Comparison of ENCODE assay signal across 9 cellular contexts in genomic region chr1:58874757-58875755, GRCh38.
A peak's percentile ranks its signal among the peaks of the same experiment; 100 is the strongest.
DNase-seq lines count a peak whose midpoint lies in the region; ATAC-seq and TF ChIP-seq lines count a peak whose summit lies in the region.
"Had no signal": no experiment of that assay in that cellular context is flagged by ENCODE, and none has a peak within 500 bp of the region (broad histone marks: within the 10 kb centered on the region; RNA-seq: fewer than 3 reads in every experiment).

No MANE protein-coding gene starts in this region.

- peak overlapping the region; percentile 59 for H3K27ac ChIP-seq in neural progenitor cell

- peak overlapping the region; percentile 10 for H3K4me3 Mint-ChIP-seq in neural progenitor cell
- H3K4me3 Mint-ChIP-seq in stimulated activated naive B cell treated with anti-CD40 and anti-IgM and Interleukin-4, amounts not matched to agents 10 μg/mL and 1 μg/mL and 100 μg/mL, for 72 hours, result no peak overlapping the region

- H3K27me3 Mint-ChIP-seq in neural progenitor cell (ENCODE audit: insufficient read depth, low read depth), result peaks cover 2% of the 10 kb centered on the region
- no peaks in the 10 kb centered on the region for H3K27me3 Mint-ChIP-seq in stimulated activated naive B cell treated with anti-CD40 and anti-IgM and Interleukin-4, amounts not matched to agents 10 μg/mL and 1 μg/mL and 100 μg/mL, for 72 hours

- peak overlapping the region; percentile 90 for H3K27ac Mint-ChIP-seq in neural progenitor cell
- H3K27ac Mint-ChIP-seq in stimulated activated naive B cell treated with anti-CD40 and anti-IgM and Interleukin-4, amounts not matched to agents 10 μg/mL and 1 μg/mL and 100 μg/mL, for 72 hours, result no peak overlapping the region

- no peak overlapping the region for H3K9ac ChIP-seq in neural progenitor cell

- peaks cover 11% of the 10 kb centered on the region for H3F3A ChIP-seq in neural progenitor cell (ENCODE audit: low read depth)

- no peaks in the 10 kb centered on the region for H3K79me2 ChIP-seq in neural progenitor cell (ENCODE audit: low read depth)

- H3K4me3 ChIP-seq in neural progenitor cell, result no peak overlapping the region

- H3K4me1 Mint-ChIP-seq in neural progenitor cell, result peaks cover 28% of the 10 kb centered on the region
- H3K4me1 Mint-ChIP-seq in stimulated activated naive B cell treated with anti-CD40 and anti-IgM and Interleukin-4, amounts not matched to agents 10 μg/mL and 1 μg/mL and 100 μg/mL, for 72 hours, result peaks cover 10 to 18% of the 10 kb centered on the region in 2 donors

- ATAC-seq in esophagus mucosa (peak; percentile 46), GM21515 (IDR thresholded peaks at IDR 0.05; ENCODE audit: unreplicated experiment) (no peak), HG02840 (IDR thresholded peaks at IDR 0.05; ENCODE audit: low FRiP score, unreplicated experiment) (no peak)
- ATAC-seq in stimulated activated naive B cell treated with anti-CD40 and anti-IgM and Interleukin-4, amounts not matched to agents 10 μg/mL and 1 μg/mL and 100 μg/mL, for 72 hours (replicated peaks), result no peak

- no peak for TF ChIP-seq CTCF in neural progenitor cell (IDR thresholded peaks at IDR 0.05)

- H3K9me3 ChIP-seq in neural progenitor cell (ENCODE audit: low read depth), result no peaks in the 10 kb centered on the region

- H2AFZ ChIP-seq in neural progenitor cell (replicated peaks), result peak overlapping the region; percentile 53

- no peaks in the 10 kb centered on the region for H3K36me3 ChIP-seq in neural progenitor cell

- H3K4me1 ChIP-seq in neural progenitor cell, result peaks cover 26% of the 10 kb centered on the region

- H4K20me1 ChIP-seq in neural progenitor cell (ENCODE audit: low read depth), result no peaks in the 10 kb centered on the region

- peak overlapping the region; percentile 45 for H3K4me2 ChIP-seq in neural progenitor cell

- peak; percentile 93 for DNase-seq in COLO829 (ENCODE audit: low spot score)
- DNase-seq in NCI-H526 (lab: John Stamatoyannopoulos, UW), result peak; percentile 84 to 100
- peak; percentile 82 for DNase-seq in neural progenitor cell (ENCODE audit: low spot score)
- DNase-seq in cortex of kidney (lab: John Stamatoyannopoulos, UW), result no peak
- no peak for DNase-seq in stimulated activated naive B cell treated with anti-CD40 and anti-IgM and Interleukin-4, amounts not matched to agents 10 μg/mL and 1 μg/mL and 100 μg/mL, for 72 hours
- DNase-seq: GF-D8 had no signal

- H3K9me3 Mint-ChIP-seq in neural progenitor cell, result no peaks in the 10 kb centered on the region
- H3K9me3 Mint-ChIP-seq in stimulated activated naive B cell treated with anti-CD40 and anti-IgM and Interleukin-4, amounts not matched to agents 10 μg/mL and 1 μg/mL and 100 μg/mL, for 72 hours, result peaks cover 0 to 1% of the 10 kb centered on the region in 2 donors

- H3K36me3 Mint-ChIP-seq in neural progenitor cell, result no peaks in the 10 kb centered on the region
- no peaks in the 10 kb centered on the region for H3K36me3 Mint-ChIP-seq in stimulated activated naive B cell treated with anti-CD40 and anti-IgM and Interleukin-4, amounts not matched to agents 10 μg/mL and 1 μg/mL and 100 μg/mL, for 72 hours

- H3K27me3 ChIP-seq in neural progenitor cell, result no peaks in the 10 kb centered on the region

Comparison
In these comparisons a context has a peak if more than half of its experiments do, and no peak if none do; other contexts are left out.
1. DNase-seq: peak in COLO829 (single experiment), NCI-H526 (2 of 2) and neural progenitor cell (single experiment); none in cortex of kidney (single experiment) and stimulated activated naive B cell treated with anti-CD40 and anti-IgM and Interleukin-4, amounts not matched to agents 10 μg/mL and 1 μg/mL and 100 μg/mL, for 72 hours (single experiment).